16 cellular contexts compared by ENCODE assay signal in genomic region chr17:76569607-76570279, GRCh38. TPM values are rescaled to one million over a fixed set of nuclear protein-coding genes. Genes with fewer than 3 reads are reported as not detected.
DNase-seq lines count a peak whose midpoint lies in the region; ATAC-seq, FAIRE-seq and TF ChIP-seq lines count a peak whose summit lies in the region.
"Had no signal": no experiment of that assay in that cellular context is flagged by ENCODE, and none has a peak within 500 bp of the region (broad histone marks: within the 10 kb centered on the region; RNA-seq: fewer than 3 reads in every experiment).

No MANE protein-coding gene starts in this region.

- 76 to 84% methylated on average over 18 of the region's 18 CpGs for WGBS in sigmoid colon, 2 donors

- no peaks in the 10 kb centered on the region for H3K9me3 ChIP-seq in HCT116 (ENCODE audit: control insufficient read depth in 1 of 2, insufficient read depth in 1 of 2, low read depth in 1 of 2, low read length in 2 of 2)
- no peaks in the 10 kb centered on the region for H3K9me3 ChIP-seq in astrocyte (ENCODE audit: insufficient read depth, low read depth, low read length)
- H3K9me3 ChIP-seq in sigmoid colon, result no peaks in the 10 kb centered on the region

- ATAC-seq in HCT116 (peak; percentile 30), left lobe of liver (peak; percentile 73)
- ATAC-seq in stimulated activated memory B cell treated with anti-CD40 and anti-IgM and Interleukin-4, amounts not matched to agents 10 μg/mL and 1 μg/mL and 100 μg/mL, for 72 hours, result no peak
- ATAC-seq: stimulated activated naive CD8-positive, alpha-beta T cell treated with anti-CD3 and anti-CD28 coated beads, Interleukin-15, amount 100 ng/mL, for 72 hours had no signal

- H3K9me2 ChIP-seq in HCT116 (ENCODE audit: insufficient read depth), result no peaks in the 10 kb centered on the region

- peaks cover 14% of the 10 kb centered on the region for H3K36me3 Mint-ChIP-seq in astrocyte (ENCODE audit: low read depth, unreplicated experiment)
- peaks cover 30% of the 10 kb centered on the region for H3K36me3 Mint-ChIP-seq in stimulated activated memory B cell treated with anti-CD40 and anti-IgM and Interleukin-4, amounts not matched to agents 10 μg/mL and 1 μg/mL and 100 μg/mL, for 72 hours

- no peak overlapping the region for H2AFZ ChIP-seq in HCT116 (ENCODE audit: low read depth, low read length, poor library complexity, severe bottlenecking)
- H2AFZ ChIP-seq in astrocyte (ENCODE audit: low read depth, low read length), result peak overlapping the region; percentile 18

- H3K27me3 ChIP-seq in HCT116 (ENCODE audit: insufficient read depth, low read length) (no peaks in the 10 kb centered on the region), astrocyte (ENCODE audit: insufficient read depth, low read length) (no peaks in the 10 kb centered on the region), sigmoid colon (no peaks in the 10 kb centered on the region)

- H3K4me1 Mint-ChIP-seq in astrocyte (ENCODE audit: low read depth, unreplicated experiment), result peaks cover 11% of the 10 kb centered on the region
- peaks cover 47% of the 10 kb centered on the region for H3K4me1 Mint-ChIP-seq in stimulated activated memory B cell treated with anti-CD40 and anti-IgM and Interleukin-4, amounts not matched to agents 10 μg/mL and 1 μg/mL and 100 μg/mL, for 72 hours

- H3K4me3 Mint-ChIP-seq in astrocyte (ENCODE audit: unreplicated experiment), result no peak overlapping the region
- no peak overlapping the region for H3K4me3 Mint-ChIP-seq in stimulated activated memory B cell treated with anti-CD40 and anti-IgM and Interleukin-4, amounts not matched to agents 10 μg/mL and 1 μg/mL and 100 μg/mL, for 72 hours
- H3K4me3 Mint-ChIP-seq: CD4-positive, CD25-positive, alpha-beta regulatory T cell; stimulated activated naive CD8-positive, alpha-beta T cell treated with anti-CD3 and anti-CD28 coated beads, Interleukin-15, amount 100 ng/mL, for 72 hours had no signal

- no peak for DNase-seq in HCT116 (ENCODE audit: low read depth, low spot score)
- no peak for DNase-seq in astrocyte (ENCODE audit: low read depth)
- peak; percentile 69 for DNase-seq in left lobe of liver (ENCODE audit: low spot score)
- DNase-seq in sigmoid colon, result peak; percentile 86
- no peak for DNase-seq in T1000 (lab: John Stamatoyannopoulos, UW)
- DNase-seq in activated gamma-delta T cell (lab: John Stamatoyannopoulos, UW), result no peak
- DNase-seq in AG08395 (ENCODE audit: low spot score), result no peak
- DNase-seq: activated CD4-positive, alpha-beta T cell treated with anti-CD3 and anti-CD28 coated beads for 4 hours; CD4-positive, CD25-positive, alpha-beta regulatory T cell; NCI-H1417; NCI-H748 treated with DMSO at 0.1 percent for 48 hours; stimulated activated CD4-positive, alpha-beta T cell treated with anti-CD3 and anti-CD28 coated beads, Interleukin-2, amount 100 ng/mL, for 48 hours; stimulated activated naive CD8-positive, alpha-beta T cell treated with anti-CD3 and anti-CD28 coated beads, Interleukin-15, amount 100 ng/mL, for 72 hours had no signal

- RAD21 ChIA-PET in HCT116 (lab: Charles Lee; ENCODE audit: low non-redundant PET in 1 of 2, low total read pairs in 2 of 2, uncharacterized antibody in 2 of 2, unreplicated experiment in 2 of 2), result no interaction called here

- intact Hi-C loops in HCT116 (cut with micrococcal nuclease) (no loop called here), sigmoid colon (cut with DNase I) (no loop called here)

- POLR2A ChIA-PET in HCT116 (lab: Charles Lee), result interaction anchor here (0.8 kb wide), 2 partner anchors 21 to 42 kb away, joined by 3 read pairs; no protein-coding TSS in a partner anchor

- no peak for TF ChIP-seq RAD21 in HCT116 (IDR thresholded peaks at IDR 0.05; ENCODE audit: low read depth)

- no peak for TF ChIP-seq CTCF in HCT116 (IDR thresholded peaks at IDR 0.05 in 2 of 3, conservative IDR thresholded peaks at IDR 0.05 in 1 of 3; ENCODE audit: borderline replicate concordance in 1 of 3, insufficient read depth in 1 of 3, low read depth in 2 of 3, low read length in 2 of 3)
- no peak for TF ChIP-seq CTCF in astrocyte (IDR thresholded peaks at IDR 0.05; ENCODE audit: insufficient read depth, low read depth, low read length)
- no peak for TF ChIP-seq CTCF in sigmoid colon (IDR thresholded peaks at IDR 0.05)

- H3K9ac ChIP-seq in HCT116 (ENCODE audit: low read length) (no peak overlapping the region), astrocyte (ENCODE audit: low read length) (no peak overlapping the region)

- H3K27me3 Mint-ChIP-seq in astrocyte (ENCODE audit: low read depth, unreplicated experiment), result peaks cover 2% of the 10 kb centered on the region
- peaks cover 10% of the 10 kb centered on the region for H3K27me3 Mint-ChIP-seq in stimulated activated memory B cell treated with anti-CD40 and anti-IgM and Interleukin-4, amounts not matched to agents 10 μg/mL and 1 μg/mL and 100 μg/mL, for 72 hours
- H3K27me3 Mint-ChIP-seq: CD4-positive, CD25-positive, alpha-beta regulatory T cell; stimulated activated naive CD8-positive, alpha-beta T cell treated with anti-CD3 and anti-CD28 coated beads, Interleukin-15, amount 100 ng/mL, for 72 hours had no signal

- H4K20me1 ChIP-seq in HCT116 (ENCODE audit: insufficient read depth), result peaks cover 22% of the 10 kb centered on the region; the same call in 1 of the 2 replicates
- H4K20me1 ChIP-seq in astrocyte (ENCODE audit: insufficient read depth, low read length), result peaks cover 40% of the 10 kb centered on the region

- H3K4me2 ChIP-seq in HCT116 (ENCODE audit: low read length) (no peak overlapping the region), astrocyte (ENCODE audit: low read length) (peak overlapping the region; percentile 19)

- no peak overlapping the region for H3K27ac Mint-ChIP-seq in astrocyte (ENCODE audit: unreplicated experiment)
- no peak overlapping the region for H3K27ac Mint-ChIP-seq in stimulated activated memory B cell treated with anti-CD40 and anti-IgM and Interleukin-4, amounts not matched to agents 10 μg/mL and 1 μg/mL and 100 μg/mL, for 72 hours
- H3K27ac Mint-ChIP-seq: CD4-positive, CD25-positive, alpha-beta regulatory T cell; stimulated activated naive CD8-positive, alpha-beta T cell treated with anti-CD3 and anti-CD28 coated beads, Interleukin-15, amount 100 ng/mL, for 72 hours had no signal

- no peak for FAIRE-seq in astrocyte (lab: Jason Lieb, UNC)
- FAIRE-seq: keratinocyte had no signal

- no peak for TF ChIP-seq EP300 in sigmoid colon (IDR thresholded peaks at IDR 0.05)

- peaks cover under 1 to 25% of the 10 kb centered on the region in 2 experiments; a peak in 3 of 4 replicates for H3K36me3 ChIP-seq in HCT116 (ENCODE audit: control insufficient read depth in 1 of 2, insufficient read depth in 2 of 2, low read length in 2 of 2)
- H3K36me3 ChIP-seq in astrocyte (ENCODE audit: insufficient read depth, low read length), result peaks cover 11% of the 10 kb centered on the region
- H3K36me3 ChIP-seq in sigmoid colon, result peaks cover 0 to 17% (median 0%) of the 10 kb centered on the region in 4 donors

- no peaks in the 10 kb centered on the region for H3K9me3 Mint-ChIP-seq in astrocyte (ENCODE audit: unreplicated experiment)
- H3K9me3 Mint-ChIP-seq in stimulated activated memory B cell treated with anti-CD40 and anti-IgM and Interleukin-4, amounts not matched to agents 10 μg/mL and 1 μg/mL and 100 μg/mL, for 72 hours, result no peaks in the 10 kb centered on the region
- H3K9me3 Mint-ChIP-seq: CD4-positive, CD25-positive, alpha-beta regulatory T cell; stimulated activated naive CD8-positive, alpha-beta T cell treated with anti-CD3 and anti-CD28 coated beads, Interleukin-15, amount 100 ng/mL, for 72 hours had no signal

- peak overlapping the region; percentile 7; the same call in 1 of the 2 replicates for H3K27ac ChIP-seq in HCT116 (ENCODE audit: low read depth, low read length)
- H3K27ac ChIP-seq in astrocyte (ENCODE audit: low read depth, low read length), result no peak overlapping the region
- H3K27ac ChIP-seq in sigmoid colon, result peak overlapping the region in 3 of 4 donors; percentile 37 to 52 (median 44)
- H3K27ac ChIP-seq: SK-N-MC had no signal

- H3K4me1 ChIP-seq in HCT116 (ENCODE audit: control insufficient read depth in 1 of 2, insufficient read depth in 2 of 2, low read length in 2 of 2), result peaks cover 0 to 25% of the 10 kb centered on the region in 2 experiments; a peak in 1 of 4 replicates
- H3K4me1 ChIP-seq in astrocyte (ENCODE audit: insufficient read depth, low read length), result peaks cover 4% of the 10 kb centered on the region
- H3K4me1 ChIP-seq in sigmoid colon, result no peaks in the 10 kb centered on the region

- CTCF ChIA-PET in HCT116 (lab: Charles Lee), result no interaction called here

- peaks cover 15% of the 10 kb centered on the region; the same call in 1 of the 2 replicates for H3K79me2 ChIP-seq in HCT116 (ENCODE audit: insufficient read depth, low read length)
- H3K79me2 ChIP-seq in astrocyte (ENCODE audit: insufficient read depth, low read length), result peaks cover 4% of the 10 kb centered on the region

- BruUV-seq in HCT116 (replicated peaks; lab: Mats Ljungman, UMichigan), result no TSS peak

- TF ChIP-seq POLR2A in HCT116 (IDR thresholded peaks at IDR 0.05; ENCODE audit: borderline replicate concordance, extremely low read depth, insufficient read depth, insufficient read length) (no peak), sigmoid colon (IDR thresholded peaks at IDR 0.05) (no peak)

- no peak overlapping the region for H3K4me3 ChIP-seq in HCT116 (replicated peaks in 1 of 2; ENCODE audit: low read depth in 1 of 2, low read length in 2 of 2)
- no peak overlapping the region for H3K4me3 ChIP-seq in astrocyte (ENCODE audit: insufficient read depth, low read depth, low read length)
- H3K4me3 ChIP-seq in sigmoid colon, result no peak overlapping the region
- H3K4me3 ChIP-seq: SK-N-MC had no signal

TF ChIP-seq in HCT116, 20 proteins besides CTCF, POLR2A, EP300 and RAD21 (continues in another document):
- 0 out of 2 replicates have a peak, but pooled peaks have one; percentile 26 for TF ChIP-seq POLR2AphosphoS5 (IDR thresholded peaks at IDR 0.05; ENCODE audit: low read depth, low read length)

RNA-seq across cellular contexts. Expression of gene ST6GALNAC2, which starts 15.9 kb away (rescaled TPM):
- total RNA-seq in HCT116 (2021; ENCODE audit: unreplicated experiment), result 14.7 TPM
- 11.4 and 13.8 TPM in 2 replicates for polyA plus RNA-seq in HCT116 (2012)
- 0.79 TPM in 1 of 2 replicates, not detected in the other for total RNA-seq in astrocyte
- 4.0 TPM for total RNA-seq in left lobe of liver
- total RNA-seq in sigmoid colon, result 10 to 100 TPM in 1 of 4 donors, 1 to 10 TPM in 3; 4.1 to 16.4 (median 9.0) TPM
- 1 to 10 TPM; 3.3 to 5.4 (median 3.5) TPM for polyA plus RNA-seq in sigmoid colon

RNA-seq across cellular contexts. Expression of gene PRCD, which starts 29.9 kb away (rescaled TPM):
- total RNA-seq in HCT116 (2021; ENCODE audit: unreplicated experiment), result not detected
- 0.39 and 0.62 TPM in 2 replicates for polyA plus RNA-seq in HCT116 (2012)
- total RNA-seq in astrocyte, result 1.5 and 2.2 TPM in 2 replicates
- total RNA-seq in left lobe of liver, result 0.15 TPM
- total RNA-seq in sigmoid colon, result 1 to 10 TPM; 1.1 to 6.1 (median 3.6) TPM
- 1 to 10 TPM in 2 of 3 donors, not detected in 1; 4.8 to 7.1 TPM for polyA plus RNA-seq in sigmoid colon
- total RNA-seq: CD4-positive, CD25-positive, alpha-beta regulatory T cell had no signal

RNA-seq across cellular contexts. Expression of gene CYGB, which starts 32.2 kb away (rescaled TPM):
- total RNA-seq in HCT116 (2021; ENCODE audit: unreplicated experiment) (0.66 TPM), astrocyte (20.5 and 29.2 TPM in 2 replicates), left lobe of liver (5.0 TPM), sigmoid colon (10 to 100 TPM; 18.6 to 33.4 (median 19.3) TPM)
- 0.22 and 0.36 TPM in 2 replicates for polyA plus RNA-seq in HCT116 (2012)
- 10 to 100 TPM in 2 of 3 donors, 1 to 10 TPM in 1; 9.7 to 25.8 (median 10.1) TPM for polyA plus RNA-seq in sigmoid colon
- total RNA-seq: CD4-positive, CD25-positive, alpha-beta regulatory T cell had no signal
- polyA plus RNA-seq: CD4-positive, CD25-positive, alpha-beta regulatory T cell had no signal

Comparison
In these comparisons a context has a peak if more than half of its experiments do, and no peak if none do; other contexts are left out.
1. DNase-seq: peak in left lobe of liver (single experiment) and sigmoid colon (single experiment); none in HCT116 (single experiment), astrocyte (single experiment), T1000 (single experiment), activated gamma-delta T cell (single experiment) and AG08395 (single experiment).